In the genomic region with DNA sequence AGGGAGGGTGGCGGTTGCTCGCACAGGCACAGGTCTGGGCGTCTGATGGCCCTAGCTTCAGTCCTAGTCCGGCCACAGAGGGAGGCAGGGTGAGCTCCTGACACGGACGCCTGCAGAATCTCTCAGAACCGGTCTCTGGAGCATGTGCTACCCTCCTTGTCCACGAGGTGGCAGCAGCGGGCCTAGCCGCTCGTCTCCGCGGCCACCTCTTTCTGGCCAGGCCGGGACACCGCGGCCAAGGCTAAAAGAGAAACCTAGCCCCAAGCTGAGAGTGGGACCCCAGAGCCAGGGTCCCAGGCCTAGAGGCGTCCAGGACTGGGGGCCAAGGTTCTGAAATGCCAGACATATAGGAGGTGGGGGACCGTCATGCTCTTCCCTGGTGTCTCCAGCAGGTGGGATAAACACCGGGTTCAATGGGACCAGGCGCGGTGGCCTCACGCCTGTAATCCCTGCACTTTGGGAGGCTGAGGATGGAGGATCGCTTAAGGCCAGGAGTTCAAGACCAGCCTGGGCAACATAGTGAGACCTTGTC, we compare ENCODE assay signal across 8 cellular contexts. TPM values are rescaled to one million over a fixed set of nuclear protein-coding genes. Genes with fewer than 3 reads are reported as not detected.
DNase-seq lines count a peak whose midpoint lies in the region; ATAC-seq, FAIRE-seq and TF ChIP-seq lines count a peak whose summit lies in the region.

No MANE protein-coding gene starts in this region.

- peaks cover 6 to 82% (median 48%) of the 10 kb centered on the region in 6 donors for H3K4me1 ChIP-seq in spleen

- H3K9me3 ChIP-seq in spleen, result no peaks in the 10 kb centered on the region

- TF ChIP-seq CTCF in AG10803 (conservative IDR thresholded peaks at IDR 0.05; ENCODE audit: low read length), result peak; percentile 86
- TF ChIP-seq CTCF in VCaP (conservative IDR thresholded peaks at IDR 0.05), result peak; percentile 99
- TF ChIP-seq CTCF in brain microvascular endothelial cell (IDR thresholded peaks at IDR 0.05; ENCODE audit: low read depth, low read length, missing control alignments), result peak; percentile 96
- TF ChIP-seq CTCF in spleen (IDR thresholded peaks at IDR 0.05 in 8 of 11, conservative IDR thresholded peaks at IDR 0.05 in 3 of 11), result peak; percentile 91 to 98 (median 96)

- peak; percentile 79 for FAIRE-seq in GM19239 (lab: Jason Lieb, UNC)

- DNase-seq in AG10803 (ENCODE audit: low read depth) (peak; percentile 58), GM19239 (ENCODE audit: insufficient read length, low spot score) (peak; percentile 58), NCI-H187 treated with DMSO at 0.1 percent for 48 hours (lab: John Stamatoyannopoulos, UW) (peak; percentile 1), brain microvascular endothelial cell (peak; percentile 75), iPS-NIHi11 (ENCODE audit: low spot score) (peak; percentile 89), spleen (peak; percentile 96)

- no peak for TF ChIP-seq POLR2A in spleen (IDR thresholded peaks at IDR 0.05)

- intact Hi-C loops in spleen (cut with DNase I; ENCODE audit: low total_unique reads), result loop anchor here (5.0 to 10.0 kb wide), 2 partner anchors 78 to 139 kb away; a partner anchor contains a TSS

- no peak for ATAC-seq in GM21367 (IDR thresholded peaks at IDR 0.05; ENCODE audit: unreplicated experiment)

- H3K27me3 ChIP-seq in brain microvascular endothelial cell (replicated peaks), result no peaks in the 10 kb centered on the region
- H3K27me3 ChIP-seq in spleen (replicated peaks in 1 of 7), result no peaks in the 10 kb centered on the region

- whole genome bisulfite sequencing in spleen, 5 donors, result 16 to 41% (median 23%) methylated on average over 6 to 23 of the region's 23 CpGs

- H3K36me3 ChIP-seq in brain microvascular endothelial cell (replicated peaks) (no peaks in the 10 kb centered on the region), spleen (no peaks in the 10 kb centered on the region)

- H3K27ac ChIP-seq in VCaP (no peak overlapping the region; the same call in 1 of the 2 replicates), brain microvascular endothelial cell (no peak overlapping the region), spleen (peak overlapping the region in 2 of 8 donors; percentile 37 to 59)

- H3K4me3 ChIP-seq in AG10803 (ENCODE audit: low read length) (peak overlapping the region; percentile 49), brain microvascular endothelial cell (ENCODE audit: low read depth, low read length) (peak overlapping the region; percentile 9), spleen (peak overlapping the region in 6 of 8 donors; percentile 15 to 58 (median 23))

- in situ Hi-C loops in brain microvascular endothelial cell (cut with HindIII; ENCODE audit: low pct_ligation_motif_present, low sequenced_read_pairs), result no loop called here

RNA-seq across cellular contexts. Expression of a gene that starts 3.2 kb away (rescaled TPM):
- 100 to 1,000 TPM in 1 of 7 donors, 10 to 100 TPM in 6; 58.9 to 100 (median 76.4) TPM for total RNA-seq in spleen
- 100 to 1,000 TPM; 108 to 130 (median 127) TPM for polyA plus RNA-seq in spleen

RNA-seq across cellular contexts. Expression of a gene that starts 32.5 kb away (rescaled TPM):
- 100 to 1,000 TPM; 179 to 224 (median 197) TPM for total RNA-seq in spleen
- polyA plus RNA-seq in spleen, result 100 to 1,000 TPM in 1 of 3 donors, 10 to 100 TPM in 2; 75.5 to 133 (median 98.4) TPM

RNA-seq across cellular contexts. Expression of a gene that starts 47.5 kb away (rescaled TPM):
- 10 to 100 TPM in 6 of 7 donors, 1 to 10 TPM in 1; 7.5 to 24.7 (median 19.0) TPM for total RNA-seq in spleen
- polyA plus RNA-seq in spleen, result 10 to 100 TPM; 17.0 to 25.0 (median 23.2) TPM

Comparison
In these comparisons a context has a peak if more than half of its experiments do, and no peak if none do; other contexts are left out.
1. DNase-seq: peak in every context shown above with its lines; median percentile 96 in spleen; 89 in iPS-NIHi11; 75 in brain microvascular endothelial cell; 58 in AG10803; 58 in GM19239; 1 in NCI-H187 treated with DMSO at 0.1 percent for 48 hours.